ENCODE assay signal across 10 cellular contexts in genomic region chr12:120761581-120761980, GRCh38. TPM values are rescaled to one million over a fixed set of nuclear protein-coding genes. Genes with fewer than 3 reads are reported as not detected.
DNase-seq lines count a peak whose midpoint lies in the region; ATAC-seq and TF ChIP-seq lines count a peak whose summit lies in the region.
"Had no signal": no experiment of that assay in that cellular context is flagged by ENCODE, and none has a peak within 500 bp of the region (broad histone marks: within the 10 kb centered on the region; RNA-seq: fewer than 3 reads in every experiment).

No MANE protein-coding gene starts in this region.

- H3K4me3 ChIP-seq in A673 (ENCODE audit: low read depth, low read length, poor library complexity, severe bottlenecking) (no peak overlapping the region), ovary (no peak overlapping the region)
- H3K4me3 ChIP-seq in CD8-positive, alpha-beta T cell (ENCODE audit: low read depth, low read length) = no peak overlapping the region

- intact Hi-C loops in A673 (cut with micrococcal nuclease; ENCODE audit: unreplicated experiment) = no loop called here
- intact Hi-C loops in CD8-positive, alpha-beta T cell (cut with DNase I, micrococcal nuclease) = no loop called here
- intact Hi-C loops in ovary (cut with DNase I) = no loop called here

- no TSS peak for BruUV-seq in A673 (replicated peaks; lab: Mats Ljungman, UMichigan)

- no peaks in the 10 kb centered on the region for H3K27me3 Mint-ChIP-seq in nephron (ENCODE audit: low read depth)
- H3K27me3 Mint-ChIP-seq in CD8-positive, alpha-beta T cell (ENCODE audit: low read depth) = no peaks in the 10 kb centered on the region

- TF ChIP-seq POLR2A in GM18505 (IDR thresholded peaks at IDR 0.05; ENCODE audit: borderline replicate concordance, extremely low read depth, insufficient read depth, insufficient read length) (no peak), ovary (IDR thresholded peaks at IDR 0.05) (no peak)

- H3K36me3 ChIP-seq in A673 (ENCODE audit: insufficient read depth, low read length, poor library complexity, severe bottlenecking) = peaks cover 24% of the 10 kb centered on the region
- peaks cover 25% of the 10 kb centered on the region for H3K36me3 ChIP-seq in CD8-positive, alpha-beta T cell (ENCODE audit: insufficient read depth, low read length)
- H3K36me3 ChIP-seq in ovary = no peaks in the 10 kb centered on the region

- no peaks in the 10 kb centered on the region for H3K27me3 ChIP-seq in A673 (replicated peaks; ENCODE audit: insufficient read depth, low read depth, low read length, poor library complexity)
- H3K27me3 ChIP-seq in CD8-positive, alpha-beta T cell (ENCODE audit: insufficient read depth, low read length) = no peaks in the 10 kb centered on the region
- no peaks in the 10 kb centered on the region for H3K27me3 ChIP-seq in ovary

- H3K4me1 ChIP-seq in A673 (ENCODE audit: insufficient read depth, low read length, poor library complexity, severe bottlenecking) (peaks cover 8% of the 10 kb centered on the region), ovary (ENCODE audit: insufficient read depth) (peaks cover 2% of the 10 kb centered on the region)
- no peaks in the 10 kb centered on the region for H3K4me1 ChIP-seq in CD8-positive, alpha-beta T cell (ENCODE audit: insufficient read depth, low read length)

- 21 to 34% (median 29%) methylated on average over 10 of the region's 10 CpGs for WGBS in ovary, 3 donors

- H3K9me3 Mint-ChIP-seq in nephron = no peaks in the 10 kb centered on the region
- H3K9me3 Mint-ChIP-seq in CD8-positive, alpha-beta T cell = no peaks in the 10 kb centered on the region

- POLR2A ChIA-PET in A673 (lab: Charles Lee; ENCODE audit: low non-redundant PET) = no interaction called here
- POLR2A ChIA-PET in CD8-positive, alpha-beta T cell (lab: Charles Lee) = no interaction called here

- no peaks in the 10 kb centered on the region for H3K9me3 ChIP-seq in A673 (ENCODE audit: low read depth, low read length, poor library complexity, severe bottlenecking)
- no peaks in the 10 kb centered on the region for H3K9me3 ChIP-seq in CD8-positive, alpha-beta T cell (ENCODE audit: low read length)
- H3K9me3 ChIP-seq in ovary = no peaks in the 10 kb centered on the region

- no peak for TF ChIP-seq EP300 in ovary (IDR thresholded peaks at IDR 0.05)

- ATAC-seq in GM18505 (IDR thresholded peaks at IDR 0.05; ENCODE audit: unreplicated experiment) (no peak), GM21528 (IDR thresholded peaks at IDR 0.05; ENCODE audit: low FRiP score, unreplicated experiment) (no peak)
- no peak for ATAC-seq in CD8-positive, alpha-beta T cell

- H3K36me3 Mint-ChIP-seq in nephron (ENCODE audit: low read depth) = peaks cover 46% of the 10 kb centered on the region
- peaks cover 59% of the 10 kb centered on the region for H3K36me3 Mint-ChIP-seq in CD8-positive, alpha-beta T cell

- DNase-seq in A673 (ENCODE audit: low spot score) (no peak), NCI-H345 treated with DMSO at 0.1 percent for 48 hours (lab: John Stamatoyannopoulos, UW; ENCODE audit: unreplicated experiment) (peak; percentile 39), fibroblast of peridontal ligament (ENCODE audit: extremely low read depth) (peak; percentile 86), ovary (no peak)
- DNase-seq in CD8-positive, alpha-beta T cell = no peak
- DNase-seq: activated CD8-positive, alpha-beta memory T cell treated with anti-CD3 and anti-CD28 coated beads for 24 hours had no signal

- H3K4me1 Mint-ChIP-seq in nephron = peaks cover 36% of the 10 kb centered on the region
- peaks cover 1% of the 10 kb centered on the region for H3K4me1 Mint-ChIP-seq in CD8-positive, alpha-beta T cell (ENCODE audit: low read depth)
- H3K4me1 Mint-ChIP-seq: CD14-positive monocyte had no signal

- peak overlapping the region; percentile 38 for H3K27ac ChIP-seq in A673 (ENCODE audit: low read depth, low read length, poor library complexity, severe bottlenecking)
- H3K27ac ChIP-seq in CD8-positive, alpha-beta T cell (ENCODE audit: low read depth, low read length) = no peak overlapping the region
- peak overlapping the region in 1 of 2 donors; percentile 60 for H3K27ac ChIP-seq in ovary

- CTCF ChIA-PET in A673 (lab: Charles Lee) = no interaction called here
- CTCF ChIA-PET in CD8-positive, alpha-beta T cell (lab: Charles Lee) = no interaction called here

- H3K4me3 Mint-ChIP-seq in nephron = peak overlapping the region; percentile 39 to 65 (median 45)
- no peak overlapping the region for H3K4me3 Mint-ChIP-seq in CD8-positive, alpha-beta T cell
- H3K4me3 Mint-ChIP-seq: CD14-positive monocyte had no signal

- TF ChIP-seq CTCF in A673 (conservative IDR thresholded peaks at IDR 0.05; ENCODE audit: low read depth, low read length) (no peak), nephron (IDR thresholded peaks at IDR 0.05; ENCODE audit: unreplicated experiment in 3 of 3) (no peak), ovary (IDR thresholded peaks at IDR 0.05) (no peak)
- no peak for TF ChIP-seq CTCF in CD8-positive, alpha-beta T cell (IDR thresholded peaks at IDR 0.05)

- H3K27ac Mint-ChIP-seq in nephron = peak overlapping the region; percentile 92 to 97 (median 97)
- no peak overlapping the region for H3K27ac Mint-ChIP-seq in CD8-positive, alpha-beta T cell

RNA-seq across cellular contexts. Expression of gene ACADS, which starts 36.0 kb away (rescaled TPM):
- total RNA-seq in A673 (2021) (3.4 and 5.7 TPM in 2 replicates), ovary (10 to 100 TPM in 6 of 7 donors, 1 to 10 TPM in 1; 8.0 to 17.5 (median 13.9) TPM)
- total RNA-seq in CD8-positive, alpha-beta T cell = 1 to 10 TPM; 7.3 to 9.1 TPM
- 10 to 100 TPM in 1 of 2 donors, 1 to 10 TPM in 1; 1.0 to 15.0 TPM for polyA plus RNA-seq in ovary

RNA-seq across cellular contexts. Expression of gene UNC119B, which starts 51.3 kb away (rescaled TPM):
- total RNA-seq in A673 (2021) (48.0 and 50.4 TPM in 2 replicates), ovary (10 to 100 TPM; 18.4 to 54.4 (median 46.2) TPM)
- total RNA-seq in CD8-positive, alpha-beta T cell = 1 to 10 TPM; 8.1 to 8.4 TPM
- 10 to 100 TPM; 25.4 to 44.3 TPM for polyA plus RNA-seq in ovary

Comparison
In these comparisons a context has a peak if more than half of its experiments do, and no peak if none do; other contexts are left out.
1. DNase-seq: peak in NCI-H345 treated with DMSO at 0.1 percent for 48 hours (single experiment) and fibroblast of peridontal ligament (single experiment); none in A673 (single experiment), CD8-positive, alpha-beta T cell (0 of 7) and ovary (0 of 5).